In the genomic region with DNA sequence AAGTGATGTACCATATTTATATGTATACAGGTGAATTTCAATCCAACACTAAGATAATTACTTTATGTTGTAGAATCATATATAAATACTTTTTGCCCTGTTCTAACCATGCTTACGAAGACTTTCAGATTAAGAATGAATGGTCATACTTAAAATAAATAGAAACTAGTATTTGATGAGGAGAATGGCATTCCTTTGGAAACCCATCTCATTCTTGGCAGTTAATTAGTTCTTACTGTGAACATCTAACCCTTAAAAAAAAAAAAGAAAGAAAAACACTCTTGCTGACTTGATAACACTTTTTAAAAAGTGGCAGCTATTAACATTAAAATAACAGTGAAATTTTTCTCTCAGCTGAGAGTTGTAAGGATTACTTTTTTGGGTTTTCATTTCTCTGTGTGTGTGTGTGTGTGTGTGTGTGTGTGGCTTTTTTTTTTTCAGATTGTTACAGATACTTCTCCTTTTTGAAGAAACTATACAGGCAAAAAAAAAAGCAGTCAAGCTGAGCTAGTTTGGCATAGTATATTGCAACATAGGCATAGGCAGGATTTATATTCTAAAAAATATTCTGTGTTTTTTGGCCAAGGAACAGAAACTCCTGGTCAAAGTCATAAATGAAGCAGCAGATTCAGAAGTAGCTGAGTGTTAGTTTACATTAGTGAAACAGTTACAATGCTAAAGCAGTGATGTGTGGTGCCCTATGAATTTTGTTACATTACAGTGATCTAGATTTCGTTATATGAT, we compare ENCODE assay signal across 10 cellular contexts.
A peak's percentile ranks its signal among the peaks of the same experiment; 100 is the strongest.
DNase-seq lines count a peak whose midpoint lies in the region; ATAC-seq and TF ChIP-seq lines count a peak whose summit lies in the region.
"Had no signal": no experiment of that assay in that cellular context is flagged by ENCODE, and none has a peak within 500 bp of the region (broad histone marks: within the 10 kb centered on the region; RNA-seq: fewer than 3 reads in every experiment).

No MANE protein-coding gene starts in this region.

- no peaks in the 10 kb centered on the region for H3K9me3 ChIP-seq in left lung
- H3K9me3 ChIP-seq: BLaER1 had no signal

- intact Hi-C loops in left lung (cut with DNase I), result no loop called here

- DNase-seq in AG10803 (ENCODE audit: low read depth) (peak; percentile 53), KG1 (lab: John Stamatoyannopoulos, UW) (peak; percentile 37), amniotic epithelial cell (ENCODE audit: low read depth) (peak; percentile 27), left lung (no peak), OCI-M2 (lab: John Stamatoyannopoulos, UW; ENCODE audit: unreplicated experiment) (no peak)
- no peak for DNase-seq in activated CD8-positive, alpha-beta memory T cell treated with anti-CD3 and anti-CD28 coated beads, Interleukin-2, amount 50 U/mL, for 4 hours
- no peak for DNase-seq in stimulated activated CD4-positive, alpha-beta T cell treated with anti-CD3 and anti-CD28 coated beads, Interleukin-4, amount 100 ng/mL, for 4 hours
- DNase-seq in activated CD4-positive, CD25-positive, alpha-beta regulatory T cell treated with anti-CD3 and anti-CD28 coated beads, Interleukin-2, amount 50 U/mL, for 72 hours, result no peak
- DNase-seq: immature natural killer cell had no signal

- peak; percentile 33 for ATAC-seq in left lung

- H3K27me3 ChIP-seq in left lung, result no peaks in the 10 kb centered on the region
- H3K27me3 ChIP-seq: BLaER1 had no signal

- H3K36me3 ChIP-seq in left lung, result no peaks in the 10 kb centered on the region
- H3K36me3 ChIP-seq: BLaER1 had no signal

- peak overlapping the region; percentile 4 to 23 for H3K27ac ChIP-seq in left lung
- H3K27ac ChIP-seq: BLaER1 had no signal

- H3K4me3 ChIP-seq in AG10803 (ENCODE audit: low read length), result no peak overlapping the region
- H3K4me3 ChIP-seq in left lung, result no peak overlapping the region
- H3K4me3 ChIP-seq: BLaER1 had no signal

- TF ChIP-seq CTCF in AG10803 (conservative IDR thresholded peaks at IDR 0.05; ENCODE audit: low read length) (no peak), left lung (IDR thresholded peaks at IDR 0.05) (no peak)

- H3K4me1 ChIP-seq in left lung, result peaks cover 11 to 57% of the 10 kb centered on the region in 2 donors

Comparison
In these comparisons a context has a peak if more than half of its experiments do, and no peak if none do; other contexts are left out.
1. DNase-seq: peak in AG10803 (single experiment), KG1 (single experiment) and amniotic epithelial cell (single experiment); none in left lung (0 of 2), activated CD8-positive, alpha-beta memory T cell treated with anti-CD3 and anti-CD28 coated beads, Interleukin-2, amount 50 U/mL, for 4 hours (single experiment), stimulated activated CD4-positive, alpha-beta T cell treated with anti-CD3 and anti-CD28 coated beads, Interleukin-4, amount 100 ng/mL, for 4 hours (0 of 2), activated CD4-positive, CD25-positive, alpha-beta regulatory T cell treated with anti-CD3 and anti-CD28 coated beads, Interleukin-2, amount 50 U/mL, for 72 hours (single experiment) and OCI-M2 (single experiment).